ENCODE assay signal across 17 cellular contexts in genomic region chr1:243323481-243323880, GRCh38.
"Had no signal": no experiment of that assay in that cellular context is flagged by ENCODE, and none has a peak within 500 bp of the region (broad histone marks: within the 10 kb centered on the region; RNA-seq: fewer than 3 reads in every experiment).

No MANE protein-coding gene starts in this region.

- H3K27me3 Mint-ChIP-seq: activated CD8-positive, alpha-beta memory T cell treated with anti-CD3 and anti-CD28 coated beads, Interleukin-2, amount 10 ng/mL, durations not matched to agents 7 days and 5 days; activated T-cell treated with anti-CD3 and anti-CD28 coated beads, Interleukin-2, amount 50 U/mL, for 24 hours; effector memory CD8-positive, alpha-beta T cell had no signal

- ATAC-seq: activated CD4-positive, CD25-positive, alpha-beta regulatory T cell treated with anti-CD3 and anti-CD28 coated beads, Interleukin-2, amount 50 U/mL, for 24 hours; activated CD8-positive, alpha-beta memory T cell treated with anti-CD3 and anti-CD28 coated beads, Interleukin-2, amount 10 ng/mL, durations not matched to agents 7 days and 5 days; effector memory CD8-positive, alpha-beta T cell; left colon had no signal

- H3K27ac Mint-ChIP-seq: activated CD8-positive, alpha-beta memory T cell treated with anti-CD3 and anti-CD28 coated beads, Interleukin-2, amount 10 ng/mL, durations not matched to agents 7 days and 5 days; activated T-cell treated with anti-CD3 and anti-CD28 coated beads, Interleukin-2, amount 50 U/mL, for 24 hours; effector memory CD8-positive, alpha-beta T cell; nephron; T-helper 2 cell treated with Interferon-gamma antibody and Interleukin-4, amounts not matched to agents 5 μg/mL and 100 μg/mL, for 36 hours had no signal

- H3K4me1 Mint-ChIP-seq: activated CD8-positive, alpha-beta memory T cell treated with anti-CD3 and anti-CD28 coated beads, Interleukin-2, amount 10 ng/mL, durations not matched to agents 7 days and 5 days had no signal

- H3K4me3 ChIP-seq: colonic mucosa, ovary, upper lobe of left lung had no signal

- DNase-seq: activated CD4-positive, alpha-beta T cell treated with anti-CD3 and anti-CD28 coated beads, Interleukin-2, amount 50 U/mL, for 4 hours; activated CD8-positive, alpha-beta memory T cell treated with anti-CD3 and anti-CD28 coated beads, Interleukin-2, amount 10 ng/mL, durations not matched to agents 7 days and 5 days; activated effector memory CD4-positive, alpha-beta T cell treated with anti-CD3 and anti-CD28 coated beads, Interleukin-2, amount 50 U/mL, for 16 hours; activated T-cell treated with anti-CD3 and anti-CD28 coated beads, Interleukin-2, amount 50 U/mL, for 24 hours; colonic mucosa; effector memory CD8-positive, alpha-beta T cell; erythroblast; glutamatergic neuron; left colon; ovary; stimulated activated CD4-positive, alpha-beta T cell treated with anti-CD3 and anti-CD28 coated beads, Interleukin-2, amount 100 ng/mL, for 48 hours; stimulated activated naive CD4-positive, alpha-beta T cell treated with Interleukin-2 at 50 U/mL for 16 hours; SW 1271; upper lobe of left lung had no signal

- H3K4me3 Mint-ChIP-seq: activated CD8-positive, alpha-beta memory T cell treated with anti-CD3 and anti-CD28 coated beads, Interleukin-2, amount 10 ng/mL, durations not matched to agents 7 days and 5 days; activated T-cell treated with anti-CD3 and anti-CD28 coated beads, Interleukin-2, amount 50 U/mL, for 24 hours; effector memory CD8-positive, alpha-beta T cell; nephron; T-helper 2 cell treated with Interferon-gamma antibody and Interleukin-4, amounts not matched to agents 5 μg/mL and 100 μg/mL, for 36 hours had no signal

- H3K27ac ChIP-seq: colonic mucosa, ovary, upper lobe of left lung had no signal

- H3K9me3 Mint-ChIP-seq: activated T-cell treated with anti-CD3 and anti-CD28 coated beads, Interleukin-2, amount 50 U/mL, for 24 hours; effector memory CD8-positive, alpha-beta T cell; nephron; T-helper 2 cell treated with Interferon-gamma antibody and Interleukin-4, amounts not matched to agents 5 μg/mL and 100 μg/mL, for 36 hours had no signal
